Comparison of ENCODE assay signal across 22 cellular contexts in the genomic region with DNA sequence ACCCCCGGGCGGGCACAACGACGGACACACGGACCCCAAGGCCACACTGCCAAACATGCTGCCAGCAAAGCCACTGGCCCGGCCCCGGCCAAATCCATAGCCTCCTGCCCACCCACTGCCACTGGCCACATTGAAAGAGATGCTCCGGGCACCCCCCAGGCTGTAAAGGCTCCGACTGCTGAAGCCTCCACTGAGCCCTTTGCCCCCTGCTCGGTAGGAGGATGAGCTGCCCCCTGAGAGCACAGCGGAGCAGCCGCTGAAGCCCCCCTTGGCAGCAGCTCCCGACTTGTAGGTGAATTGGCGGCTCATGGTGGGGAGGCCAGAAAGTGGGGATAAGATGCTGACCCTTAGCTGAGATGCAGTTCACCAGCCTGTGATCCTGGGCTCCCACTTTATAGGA. TPM values are rescaled to one million over a fixed set of nuclear protein-coding genes. Genes with fewer than 3 reads are reported as not detected.
"Had no signal": no experiment of that assay in that cellular context is flagged by ENCODE, and none has a peak within 500 bp of the region (broad histone marks: within the 10 kb centered on the region; RNA-seq: fewer than 3 reads in every experiment).

TSS of gene KRT73 (minus strand) at position 344 of the 400 bp plus-strand sequence. CDS start at position 309, 35 bp downstream.

- H3K9me3 Mint-ChIP-seq: activated T-helper 1 cell treated with anti-CD3 and anti-CD28 coated beads, Interleukin-12 subunit alpha, Interleukin-12 subunit beta, Interleukin-2, Interleukin-4 antibody, amounts not matched to agents 30 ng/mL and 10 ng/mL and 1 ng/mL, durations not matched to agents 14 hours and 24 hours and 36 hours; stimulated activated naive CD8-positive, alpha-beta T cell treated with anti-CD3 and anti-CD28 coated beads, Interleukin-15, Interleukin-2, amounts not matched to agents 100 ng/mL and 50 ng/mL, for 24 hours; T-helper 1 cell treated with Interleukin-12 subunit alpha and Interleukin-12 subunit beta and Interleukin-4 antibody, amounts not matched to agents 30 μg/mL and 1 μg/mL, for 36 hours had no signal

- ATAC-seq: esophagus mucosa, gastroesophageal sphincter had no signal

- H3K4me3 ChIP-seq: adrenal gland, gastroesophageal sphincter, upper lobe of left lung had no signal

- H3K4me1 Mint-ChIP-seq: nephron progenitor cell had no signal

- H3K36me3 ChIP-seq: adrenal gland, gastroesophageal sphincter, upper lobe of left lung had no signal

- H3K9me3 ChIP-seq: adrenal gland, gastroesophageal sphincter, upper lobe of left lung had no signal

- DNase-seq: activated CD4-positive, alpha-beta T cell treated with anti-CD3 and anti-CD28 coated beads, Interleukin-2, amount 50 U/mL, for 1 hour; activated gamma-delta T cell treated with Interleukin-2 at 50 U/mL for 16 hours; activated T-cell treated with anti-CD3 and anti-CD28 coated beads for 4 hours; adrenal gland; cerebellar nuclear complex; effector CD8-positive, alpha-beta T cell; mesenchymal stem cell; nephron progenitor cell; occipital lobe; stimulated activated CD4-positive, alpha-beta T cell treated with anti-CD3 and anti-CD28 coated beads, Interleukin-12 subunit alpha, Interleukin-12 subunit beta, amount 100 ng/mL, for 4 hours; stimulated activated CD4-positive, alpha-beta T cell treated with anti-CD3 and anti-CD28 coated beads, Interleukin-1b, Interleukin-23, amount 100 ng/mL, for 48 hours; stimulated activated CD8-positive, alpha-beta memory T cell treated with anti-CD3 and anti-CD28 coated beads, Interleukin-4, amount 100 ng/mL, for 48 hours had no signal

- H3K27ac Mint-ChIP-seq: activated T-helper 1 cell treated with anti-CD3 and anti-CD28 coated beads, Interleukin-12 subunit alpha, Interleukin-12 subunit beta, Interleukin-2, Interleukin-4 antibody, amounts not matched to agents 30 ng/mL and 10 ng/mL and 1 ng/mL, durations not matched to agents 14 hours and 24 hours and 36 hours; nephron progenitor cell; T-helper 1 cell treated with Interleukin-12 subunit alpha and Interleukin-12 subunit beta and Interleukin-4 antibody, amounts not matched to agents 30 μg/mL and 1 μg/mL, for 36 hours had no signal

- H3K4me3 Mint-ChIP-seq: activated T-helper 1 cell treated with anti-CD3 and anti-CD28 coated beads, Interleukin-12 subunit alpha, Interleukin-12 subunit beta, Interleukin-2, Interleukin-4 antibody, amounts not matched to agents 30 ng/mL and 10 ng/mL and 1 ng/mL, durations not matched to agents 14 hours and 24 hours and 36 hours; nephron progenitor cell; stimulated activated naive CD8-positive, alpha-beta T cell treated with anti-CD3 and anti-CD28 coated beads, Interleukin-15, Interleukin-2, amounts not matched to agents 100 ng/mL and 50 ng/mL, for 24 hours; T-helper 1 cell treated with Interleukin-12 subunit alpha and Interleukin-12 subunit beta and Interleukin-4 antibody, amounts not matched to agents 30 μg/mL and 1 μg/mL, for 36 hours had no signal

- H3K27ac ChIP-seq: adrenal gland, gastroesophageal sphincter, upper lobe of left lung had no signal

- H3K27me3 Mint-ChIP-seq: stimulated activated naive CD8-positive, alpha-beta T cell treated with anti-CD3 and anti-CD28 coated beads, Interleukin-15, Interleukin-2, amounts not matched to agents 100 ng/mL and 50 ng/mL, for 24 hours had no signal

- H3K27me3 ChIP-seq: adrenal gland, upper lobe of left lung had no signal

- H3K4me1 ChIP-seq: adrenal gland, gastroesophageal sphincter, upper lobe of left lung had no signal

RNA-seq across cellular contexts. Expression of gene KRT73, which starts in this region (rescaled TPM):
- total RNA-seq: activated T-helper 1 cell treated with anti-CD3 and anti-CD28 coated beads, Interleukin-12 subunit alpha, Interleukin-12 subunit beta, Interleukin-2, Interleukin-4 antibody, amounts not matched to agents 30 ng/mL and 10 ng/mL and 1 ng/mL, durations not matched to agents 14 hours and 24 hours and 36 hours; bronchial epithelial cell; esophagus mucosa; gastroesophageal sphincter; liver; occipital lobe; progenitor cell of endocrine pancreas; temporal lobe had no signal
